ENCODE assay signal across 1 cellular context in the genomic region with DNA sequence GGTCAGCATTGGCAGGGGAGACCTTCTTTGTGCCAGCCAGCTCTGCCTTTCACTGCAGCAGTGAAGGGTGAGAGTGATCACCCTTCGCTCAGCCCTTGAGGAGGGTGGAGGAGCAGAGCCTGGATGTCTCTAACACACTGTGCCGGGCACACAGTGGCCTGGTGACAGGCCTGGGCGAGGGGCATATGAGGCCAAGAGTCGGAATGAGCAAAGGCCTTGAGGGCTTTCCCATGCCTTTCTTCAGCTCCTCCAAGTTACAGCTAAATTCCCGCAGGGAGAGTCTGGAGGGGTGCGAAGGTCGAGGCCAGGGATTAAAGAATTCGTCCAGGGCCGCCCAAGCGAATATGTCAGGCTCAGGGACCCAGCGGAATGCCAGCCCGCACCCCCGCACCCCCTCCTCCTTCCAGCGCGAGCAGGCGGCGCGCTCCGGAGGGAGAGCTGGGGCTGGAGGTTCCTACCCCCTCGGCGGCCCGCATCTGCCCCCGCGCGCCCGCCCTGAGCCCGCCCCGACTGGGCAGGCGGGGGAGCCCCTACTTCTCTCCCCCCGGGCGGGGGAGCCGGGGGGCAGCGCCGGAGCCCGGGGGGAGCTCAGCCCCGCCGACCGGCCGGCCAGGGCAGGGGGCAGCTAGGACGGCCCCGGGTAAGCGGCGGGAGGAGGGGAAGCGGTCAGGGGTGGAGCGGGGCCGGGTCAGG.
A peak's percentile ranks its signal among the peaks of the same experiment; 100 is the strongest.
TF ChIP-seq lines count a peak whose summit lies in the region.

A gene with protein sequence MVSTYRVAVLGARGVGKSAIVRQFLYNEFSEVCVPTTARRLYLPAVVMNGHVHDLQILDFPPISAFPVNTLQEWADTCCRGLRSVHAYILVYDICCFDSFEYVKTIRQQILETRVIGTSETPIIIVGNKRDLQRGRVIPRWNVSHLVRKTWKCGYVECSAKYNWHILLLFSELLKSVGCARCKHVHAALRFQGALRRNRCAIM (plus strand): TSS at position 401 of the 693 bp plus-strand sequence. CDS start 3,546 bp downstream, outside the sequence.

TF ChIP-seq in HepG2, 621 proteins besides CTCF, POLR2A, EP300 and RAD21 (continued from another document and continues in another):
- peak; percentile 54 for TF ChIP-seq POLR2G (IDR thresholded peaks at IDR 0.05; ENCODE audit: low read depth, low read length)
- TF ChIP-seq, protein P1, sequence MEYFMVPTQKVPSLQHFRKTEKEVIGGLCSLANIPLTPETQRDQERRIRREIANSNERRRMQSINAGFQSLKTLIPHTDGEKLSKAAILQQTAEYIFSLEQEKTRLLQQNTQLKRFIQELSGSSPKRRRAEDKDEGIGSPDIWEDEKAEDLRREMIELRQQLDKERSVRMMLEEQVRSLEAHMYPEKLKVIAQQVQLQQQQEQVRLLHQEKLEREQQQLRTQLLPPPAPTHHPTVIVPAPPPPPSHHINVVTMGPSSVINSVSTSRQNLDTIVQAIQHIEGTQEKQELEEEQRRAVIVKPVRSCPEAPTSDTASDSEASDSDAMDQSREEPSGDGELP (IDR thresholded peaks at IDR 0.05; ENCODE audit: borderline replicate concordance, low read depth) = peak; percentile 41; the same call in 1 of the 2 replicates
- TF ChIP-seq GTF3A (CRISPR knock-in tag; conservative IDR thresholded peaks at IDR 0.05) = no peak
- TF ChIP-seq ZNF441 (CRISPR knock-in tag; IDR thresholded peaks at IDR 0.05; ENCODE audit: borderline replicate concordance) = 0 out of 2 replicates have a peak, but pooled peaks have one; percentile 38
- TF ChIP-seq, protein P2, sequence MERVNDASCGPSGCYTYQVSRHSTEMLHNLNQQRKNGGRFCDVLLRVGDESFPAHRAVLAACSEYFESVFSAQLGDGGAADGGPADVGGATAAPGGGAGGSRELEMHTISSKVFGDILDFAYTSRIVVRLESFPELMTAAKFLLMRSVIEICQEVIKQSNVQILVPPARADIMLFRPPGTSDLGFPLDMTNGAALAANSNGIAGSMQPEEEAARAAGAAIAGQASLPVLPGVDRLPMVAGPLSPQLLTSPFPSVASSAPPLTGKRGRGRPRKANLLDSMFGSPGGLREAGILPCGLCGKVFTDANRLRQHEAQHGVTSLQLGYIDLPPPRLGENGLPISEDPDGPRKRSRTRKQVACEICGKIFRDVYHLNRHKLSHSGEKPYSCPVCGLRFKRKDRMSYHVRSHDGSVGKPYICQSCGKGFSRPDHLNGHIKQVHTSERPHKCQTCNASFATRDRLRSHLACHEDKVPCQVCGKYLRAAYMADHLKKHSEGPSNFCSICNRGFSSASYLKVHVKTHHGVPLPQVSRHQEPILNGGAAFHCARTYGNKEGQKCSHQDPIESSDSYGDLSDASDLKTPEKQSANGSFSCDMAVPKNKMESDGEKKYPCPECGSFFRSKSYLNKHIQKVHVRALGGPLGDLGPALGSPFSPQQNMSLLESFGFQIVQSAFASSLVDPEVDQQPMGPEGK (CRISPR knock-in tag; IDR thresholded peaks at IDR 0.05) = peak; percentile 95
- TF ChIP-seq ZNF564 (CRISPR knock-in tag; IDR thresholded peaks at IDR 0.05) = no peak
- TF ChIP-seq HDAC2 (CRISPR knock-in tag; IDR thresholded peaks at IDR 0.05) = peak; percentile 28; the same call in 1 of the 2 replicates
- TF ChIP-seq, protein P3, sequence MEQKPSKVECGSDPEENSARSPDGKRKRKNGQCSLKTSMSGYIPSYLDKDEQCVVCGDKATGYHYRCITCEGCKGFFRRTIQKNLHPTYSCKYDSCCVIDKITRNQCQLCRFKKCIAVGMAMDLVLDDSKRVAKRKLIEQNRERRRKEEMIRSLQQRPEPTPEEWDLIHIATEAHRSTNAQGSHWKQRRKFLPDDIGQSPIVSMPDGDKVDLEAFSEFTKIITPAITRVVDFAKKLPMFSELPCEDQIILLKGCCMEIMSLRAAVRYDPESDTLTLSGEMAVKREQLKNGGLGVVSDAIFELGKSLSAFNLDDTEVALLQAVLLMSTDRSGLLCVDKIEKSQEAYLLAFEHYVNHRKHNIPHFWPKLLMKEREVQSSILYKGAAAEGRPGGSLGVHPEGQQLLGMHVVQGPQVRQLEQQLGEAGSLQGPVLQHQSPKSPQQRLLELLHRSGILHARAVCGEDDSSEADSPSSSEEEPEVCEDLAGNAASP (CRISPR knock-in tag; IDR thresholded peaks at IDR 0.05; ENCODE audit: borderline replicate concordance) = 0 out of 2 replicates have a peak, but pooled peaks have one; percentile 22
- TF ChIP-seq TEAD3 (CRISPR knock-in tag; optimal IDR thresholded peaks at IDR 0.05; ENCODE audit: borderline replicate concordance) = peak; percentile 68
- peak; percentile 52 for TF ChIP-seq GABPB1 (CRISPR knock-in tag; IDR thresholded peaks at IDR 0.05)
- TF ChIP-seq TCF7L2 (IDR thresholded peaks at IDR 0.05; ENCODE audit: low read depth, low read length) = no peak
- 0 out of 2 replicates have a peak, but pooled peaks have one; percentile 55 for TF ChIP-seq NFKBIZ (CRISPR knock-in tag; IDR thresholded peaks at IDR 0.05)
- TF ChIP-seq TBX2 (CRISPR knock-in tag; IDR thresholded peaks at IDR 0.05; ENCODE audit: borderline replicate concordance) = 0 out of 2 replicates have a peak, but pooled peaks have one; percentile 44
- TF ChIP-seq, protein P4, sequence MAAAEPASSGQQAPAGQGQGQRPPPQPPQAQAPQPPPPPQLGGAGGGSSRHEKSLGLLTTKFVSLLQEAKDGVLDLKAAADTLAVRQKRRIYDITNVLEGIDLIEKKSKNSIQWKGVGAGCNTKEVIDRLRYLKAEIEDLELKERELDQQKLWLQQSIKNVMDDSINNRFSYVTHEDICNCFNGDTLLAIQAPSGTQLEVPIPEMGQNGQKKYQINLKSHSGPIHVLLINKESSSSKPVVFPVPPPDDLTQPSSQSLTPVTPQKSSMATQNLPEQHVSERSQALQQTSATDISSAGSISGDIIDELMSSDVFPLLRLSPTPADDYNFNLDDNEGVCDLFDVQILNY (CRISPR knock-in tag; conservative IDR thresholded peaks at IDR 0.05) = 0 out of 2 replicates have a peak, but pooled peaks have one; percentile 22
- TF ChIP-seq, protein P5, sequence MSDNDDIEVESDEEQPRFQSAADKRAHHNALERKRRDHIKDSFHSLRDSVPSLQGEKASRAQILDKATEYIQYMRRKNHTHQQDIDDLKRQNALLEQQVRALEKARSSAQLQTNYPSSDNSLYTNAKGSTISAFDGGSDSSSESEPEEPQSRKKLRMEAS (IDR thresholded peaks at IDR 0.05) = peak; percentile 30; the same call in 1 of the 2 replicates
- TF ChIP-seq ZNF7 (CRISPR knock-in tag; IDR thresholded peaks at IDR 0.05) = 0 out of 2 replicates have a peak, but pooled peaks have one; percentile 5
- no peak for TF ChIP-seq NONO (IDR thresholded peaks at IDR 0.05)
- 0 out of 2 replicates have a peak, but pooled peaks have one; percentile 29 for TF ChIP-seq NONO (CRISPR knock-in tag; conservative IDR thresholded peaks at IDR 0.05)
- no peak for TF ChIP-seq EZH2 (conservative IDR thresholded peaks at IDR 0.05; ENCODE audit: low read depth, low read length)
- TF ChIP-seq, protein P6, sequence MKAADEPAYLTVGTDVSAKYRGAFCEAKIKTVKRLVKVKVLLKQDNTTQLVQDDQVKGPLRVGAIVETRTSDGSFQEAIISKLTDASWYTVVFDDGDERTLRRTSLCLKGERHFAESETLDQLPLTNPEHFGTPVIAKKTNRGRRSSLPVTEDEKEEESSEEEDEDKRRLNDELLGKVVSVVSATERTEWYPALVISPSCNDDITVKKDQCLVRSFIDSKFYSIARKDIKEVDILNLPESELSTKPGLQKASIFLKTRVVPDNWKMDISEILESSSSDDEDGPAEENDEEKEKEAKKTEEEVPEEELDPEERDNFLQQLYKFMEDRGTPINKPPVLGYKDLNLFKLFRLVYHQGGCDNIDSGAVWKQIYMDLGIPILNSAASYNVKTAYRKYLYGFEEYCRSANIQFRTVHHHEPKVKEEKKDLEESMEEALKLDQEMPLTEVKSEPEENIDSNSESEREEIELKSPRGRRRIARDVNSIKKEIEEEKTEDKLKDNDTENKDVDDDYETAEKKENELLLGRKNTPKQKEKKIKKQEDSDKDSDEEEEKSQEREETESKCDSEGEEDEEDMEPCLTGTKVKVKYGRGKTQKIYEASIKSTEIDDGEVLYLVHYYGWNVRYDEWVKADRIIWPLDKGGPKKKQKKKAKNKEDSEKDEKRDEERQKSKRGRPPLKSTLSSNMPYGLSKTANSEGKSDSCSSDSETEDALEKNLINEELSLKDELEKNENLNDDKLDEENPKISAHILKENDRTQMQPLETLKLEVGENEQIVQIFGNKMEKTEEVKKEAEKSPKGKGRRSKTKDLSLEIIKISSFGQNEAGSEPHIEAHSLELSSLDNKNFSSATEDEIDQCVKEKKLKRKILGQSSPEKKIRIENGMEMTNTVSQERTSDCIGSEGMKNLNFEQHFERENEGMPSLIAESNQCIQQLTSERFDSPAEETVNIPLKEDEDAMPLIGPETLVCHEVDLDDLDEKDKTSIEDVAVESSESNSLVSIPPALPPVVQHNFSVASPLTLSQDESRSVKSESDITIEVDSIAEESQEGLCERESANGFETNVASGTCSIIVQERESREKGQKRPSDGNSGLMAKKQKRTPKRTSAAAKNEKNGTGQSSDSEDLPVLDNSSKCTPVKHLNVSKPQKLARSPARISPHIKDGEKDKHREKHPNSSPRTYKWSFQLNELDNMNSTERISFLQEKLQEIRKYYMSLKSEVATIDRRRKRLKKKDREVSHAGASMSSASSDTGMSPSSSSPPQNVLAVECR (CRISPR knock-in tag; IDR thresholded peaks at IDR 0.05; ENCODE audit: borderline replicate concordance) = peak; percentile 60; the same call in 1 of the 2 replicates
- TF ChIP-seq MTA1 (CRISPR knock-in tag; IDR thresholded peaks at IDR 0.05; ENCODE audit: borderline replicate concordance) = peak; percentile 24; the same call in 1 of the 2 replicates
- TF ChIP-seq MAZ (IDR thresholded peaks at IDR 0.05; ENCODE audit: borderline replicate concordance, low read depth, low read length) = peak; percentile 66; the same call in 1 of the 2 replicates
- peak; percentile 62 for TF ChIP-seq MAZ (CRISPR knock-in tag; IDR thresholded peaks at IDR 0.05; ENCODE audit: low read depth)
- no peak for TF ChIP-seq ZFP36L1 (CRISPR knock-in tag; IDR thresholded peaks at IDR 0.05)
- no peak for TF ChIP-seq MAF1 (CRISPR knock-in tag; IDR thresholded peaks at IDR 0.05; ENCODE audit: borderline replicate concordance)
- TF ChIP-seq, protein P7, sequence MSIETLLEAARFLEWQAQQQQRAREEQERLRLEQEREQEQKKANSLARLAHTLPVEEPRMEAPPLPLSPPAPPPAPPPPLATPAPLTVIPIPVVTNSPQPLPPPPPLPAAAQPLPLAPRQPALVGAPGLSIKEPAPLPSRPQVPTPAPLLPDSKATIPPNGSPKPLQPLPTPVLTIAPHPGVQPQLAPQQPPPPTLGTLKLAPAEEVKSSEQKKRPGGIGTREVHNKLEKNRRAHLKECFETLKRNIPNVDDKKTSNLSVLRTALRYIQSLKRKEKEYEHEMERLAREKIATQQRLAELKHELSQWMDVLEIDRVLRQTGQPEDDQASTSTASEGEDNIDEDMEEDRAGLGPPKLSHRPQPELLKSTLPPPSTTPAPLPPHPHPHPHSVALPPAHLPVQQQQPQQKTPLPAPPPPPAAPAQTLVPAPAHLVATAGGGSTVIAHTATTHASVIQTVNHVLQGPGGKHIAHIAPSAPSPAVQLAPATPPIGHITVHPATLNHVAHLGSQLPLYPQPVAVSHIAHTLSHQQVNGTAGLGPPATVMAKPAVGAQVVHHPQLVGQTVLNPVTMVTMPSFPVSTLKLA (IDR thresholded peaks at IDR 0.05) = no peak
- no peak for TF ChIP-seq PHF5A (CRISPR knock-in tag; IDR thresholded peaks at IDR 0.05; ENCODE audit: low read depth, unreplicated experiment)
- TF ChIP-seq ZNF44 (CRISPR knock-in tag; IDR thresholded peaks at IDR 0.05) = no peak
- TF ChIP-seq, protein P8, sequence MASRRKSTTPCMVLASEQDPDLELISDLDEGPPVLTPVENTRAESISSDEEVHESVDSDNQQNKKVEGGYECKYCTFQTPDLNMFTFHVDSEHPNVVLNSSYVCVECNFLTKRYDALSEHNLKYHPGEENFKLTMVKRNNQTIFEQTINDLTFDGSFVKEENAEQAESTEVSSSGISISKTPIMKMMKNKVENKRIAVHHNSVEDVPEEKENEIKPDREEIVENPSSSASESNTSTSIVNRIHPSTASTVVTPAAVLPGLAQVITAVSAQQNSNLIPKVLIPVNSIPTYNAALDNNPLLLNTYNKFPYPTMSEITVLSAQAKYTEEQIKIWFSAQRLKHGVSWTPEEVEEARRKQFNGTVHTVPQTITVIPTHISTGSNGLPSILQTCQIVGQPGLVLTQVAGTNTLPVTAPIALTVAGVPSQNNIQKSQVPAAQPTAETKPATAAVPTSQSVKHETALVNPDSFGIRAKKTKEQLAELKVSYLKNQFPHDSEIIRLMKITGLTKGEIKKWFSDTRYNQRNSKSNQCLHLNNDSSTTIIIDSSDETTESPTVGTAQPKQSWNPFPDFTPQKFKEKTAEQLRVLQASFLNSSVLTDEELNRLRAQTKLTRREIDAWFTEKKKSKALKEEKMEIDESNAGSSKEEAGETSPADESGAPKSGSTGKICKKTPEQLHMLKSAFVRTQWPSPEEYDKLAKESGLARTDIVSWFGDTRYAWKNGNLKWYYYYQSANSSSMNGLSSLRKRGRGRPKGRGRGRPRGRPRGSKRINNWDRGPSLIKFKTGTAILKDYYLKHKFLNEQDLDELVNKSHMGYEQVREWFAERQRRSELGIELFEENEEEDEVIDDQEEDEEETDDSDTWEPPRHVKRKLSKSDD (CRISPR knock-in tag; IDR thresholded peaks at IDR 0.05; ENCODE audit: low read depth) = peak; percentile 23; the same call in 1 of the 2 replicates
- 0 out of 2 replicates have a peak, but pooled peaks have one; percentile 38 for TF ChIP-seq CCDC6 (CRISPR knock-in tag; IDR thresholded peaks at IDR 0.05)
- TF ChIP-seq DNMT3B (CRISPR knock-in tag; conservative IDR thresholded peaks at IDR 0.05) = no peak
- TF ChIP-seq KLF16 (CRISPR knock-in tag; IDR thresholded peaks at IDR 0.05) = 0 out of 4 replicates have a peak, but pooled peaks of 1 of the 2 experiments have one; percentile 27
- TF ChIP-seq HOXA3 (CRISPR knock-in tag; IDR thresholded peaks at IDR 0.05) = peak; percentile 24; the same call in 1 of the 2 replicates
- peak; percentile 58 for TF ChIP-seq SAP130 (CRISPR knock-in tag; IDR thresholded peaks at IDR 0.05; ENCODE audit: low read depth)
- 0 out of 2 replicates have a peak, but pooled peaks have one; percentile 31 for TF ChIP-seq ZNF747 (CRISPR knock-in tag; IDR thresholded peaks at IDR 0.05; ENCODE audit: borderline replicate concordance)
- TF ChIP-seq, protein P9, sequence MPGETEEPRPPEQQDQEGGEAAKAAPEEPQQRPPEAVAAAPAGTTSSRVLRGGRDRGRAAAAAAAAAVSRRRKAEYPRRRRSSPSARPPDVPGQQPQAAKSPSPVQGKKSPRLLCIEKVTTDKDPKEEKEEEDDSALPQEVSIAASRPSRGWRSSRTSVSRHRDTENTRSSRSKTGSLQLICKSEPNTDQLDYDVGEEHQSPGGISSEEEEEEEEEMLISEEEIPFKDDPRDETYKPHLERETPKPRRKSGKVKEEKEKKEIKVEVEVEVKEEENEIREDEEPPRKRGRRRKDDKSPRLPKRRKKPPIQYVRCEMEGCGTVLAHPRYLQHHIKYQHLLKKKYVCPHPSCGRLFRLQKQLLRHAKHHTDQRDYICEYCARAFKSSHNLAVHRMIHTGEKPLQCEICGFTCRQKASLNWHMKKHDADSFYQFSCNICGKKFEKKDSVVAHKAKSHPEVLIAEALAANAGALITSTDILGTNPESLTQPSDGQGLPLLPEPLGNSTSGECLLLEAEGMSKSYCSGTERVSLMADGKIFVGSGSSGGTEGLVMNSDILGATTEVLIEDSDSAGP (CRISPR knock-in tag; IDR thresholded peaks at IDR 0.05; ENCODE audit: borderline replicate concordance) = 0 out of 2 replicates have a peak, but pooled peaks have one; percentile 45
- peak; percentile 37; the same call in 1 of the 2 replicates for TF ChIP-seq ZNF292 (CRISPR knock-in tag; IDR thresholded peaks at IDR 0.05; ENCODE audit: borderline replicate concordance, low read depth)
